In genomic region chr4:64883087-64883926, GRCh38 we compare ENCODE assay signal across 24 cellular contexts.
DNase-seq lines count a peak whose midpoint lies in the region; ATAC-seq, FAIRE-seq and TF ChIP-seq lines count a peak whose summit lies in the region.
"Had no signal": no experiment of that assay in that cellular context is flagged by ENCODE, and none has a peak within 500 bp of the region (broad histone marks: within the 10 kb centered on the region; RNA-seq: fewer than 3 reads in every experiment).

No MANE protein-coding gene starts in this region.

- no peak overlapping the region for H3K27ac ChIP-seq in GM12878 (ENCODE audit: control insufficient read depth, insufficient read depth)
- H3K27ac ChIP-seq: heart right ventricle, left ventricle myocardium inferior, PC-9 had no signal

- H3K36me3 ChIP-seq in GM12878 (ENCODE audit: control insufficient read depth in 2 of 2, insufficient read depth in 2 of 2, low read length in 1 of 2) = no peaks in the 10 kb centered on the region
- H3K36me3 ChIP-seq: heart right ventricle, left ventricle myocardium inferior had no signal

- no peaks in the 10 kb centered on the region for H3K27me3 Mint-ChIP-seq in natural killer cell (ENCODE audit: low read depth in 2 of 2)

- no peaks in the 10 kb centered on the region for H4K20me1 ChIP-seq in GM12878 (ENCODE audit: control insufficient read depth, insufficient read depth)

- TF ChIP-seq EP300 in GM12878 (IDR thresholded peaks at IDR 0.05; ENCODE audit: borderline replicate concordance in 1 of 2, control insufficient read depth in 1 of 2, low read depth in 2 of 2, low read length in 2 of 2) = no peak

- TF ChIP-seq RAD21 in GM12878 (IDR thresholded peaks at IDR 0.05; ENCODE audit: insufficient read depth, low read depth, low read length) = no peak

- SMC1A ChIA-PET in GM12878 (lab: Charles Lee; ENCODE audit: uncharacterized antibody, unreplicated experiment) = no interaction called here

- no peaks in the 10 kb centered on the region for H3K4me1 Mint-ChIP-seq in natural killer cell

- no TSS peak for BruUV-seq in GM12878 (replicated peaks; lab: Mats Ljungman, UMichigan)

- no peaks in the 10 kb centered on the region for H3K79me2 ChIP-seq in GM12878 (ENCODE audit: control insufficient read depth, insufficient read depth, low read length)

- no peaks in the 10 kb centered on the region for H3K27me3 ChIP-seq in GM12878 (replicated peaks in 1 of 2; ENCODE audit: control insufficient read depth in 2 of 2, insufficient read depth in 2 of 2, low read length in 1 of 2)
- H3K27me3 ChIP-seq: heart right ventricle had no signal

- 25% methylated on average over 6 of the region's 6 CpGs for WGBS in GM12878 (ENCODE audit: insufficient coverage, insufficient replicate concordance, low lambda C conversion rate, missing lambda C conversion rate)

- peaks cover 6% of the 10 kb centered on the region for H3K36me3 Mint-ChIP-seq in natural killer cell
- H3K36me3 Mint-ChIP-seq: CD8-positive, alpha-beta T cell had no signal

- no peaks in the 10 kb centered on the region for H3K9me3 ChIP-seq in GM12878 (replicated peaks; ENCODE audit: control insufficient read depth, insufficient read depth, low read length)
- H3K9me3 ChIP-seq: left ventricle myocardium inferior had no signal

- H3K4me3 Mint-ChIP-seq in natural killer cell = no peak overlapping the region
- H3K4me3 Mint-ChIP-seq: CD8-positive, alpha-beta T cell had no signal

- TF ChIP-seq CTCF in GM12878 (IDR thresholded peaks at IDR 0.05 in 2 of 3, conservative IDR thresholded peaks at IDR 0.05 in 1 of 3; ENCODE audit: control insufficient read depth in 2 of 3, extremely low read depth in 1 of 3, insufficient read depth in 1 of 3, low read depth in 3 of 3, low read length in 3 of 3) (no peak), natural killer cell (IDR thresholded peaks at IDR 0.05) (no peak)

- CTCF ChIA-PET in GM12878 (lab: Yijun Ruan, JAX) = no interaction called here

- H3K4me3 ChIP-seq in GM12878 = no peak overlapping the region
- H3K4me3 ChIP-seq: heart right ventricle, left ventricle myocardium inferior, PC-9, smooth muscle cell had no signal

- no peak overlapping the region for H3K4me2 ChIP-seq in GM12878 (ENCODE audit: control insufficient read depth, insufficient read depth)
- H3K4me2 ChIP-seq: PC-9, smooth muscle cell had no signal

- RAD21 ChIA-PET in GM12878 (lab: Charles Lee; ENCODE audit: unreplicated experiment) = no interaction called here

- intact Hi-C loops in GM12878 (cut with micrococcal nuclease; ENCODE audit: unreplicated experiment) = no loop called here
- intact Hi-C loops in natural killer cell (cut with micrococcal nuclease) = no loop called here

- no peak overlapping the region for H3K27ac Mint-ChIP-seq in natural killer cell
- H3K27ac Mint-ChIP-seq: CD8-positive, alpha-beta T cell had no signal

- TF ChIP-seq POLR2A in GM12878 (IDR thresholded peaks at IDR 0.05; ENCODE audit: low read depth, low read length) = no peak

- DNase-seq in NCI-H82 (lab: John Stamatoyannopoulos, UW) (peak; percentile 22), NCI-H82 treated with DMSO at 0.1 percent for 48 hours (lab: John Stamatoyannopoulos, UW; ENCODE audit: unreplicated experiment) (no peak), NCI-H526 treated with DMSO at 0.1 percent for 48 hours (lab: John Stamatoyannopoulos, UW) (peak; percentile 27), GM12878 (ENCODE audit: low read depth, low spot score) (no peak), natural killer cell (no peak), SW 1271 (lab: John Stamatoyannopoulos, UW) (no peak)
- DNase-seq: 8988T; activated gamma-delta T cell treated with Interleukin-2 at 50 U/mL for 16 hours; activated T-cell treated with anti-CD3 and anti-CD28 coated beads for 4 hours; amniotic stem cell; CD8-positive, alpha-beta T cell; effector CD8-positive, alpha-beta T cell; H7; heart right ventricle; left ventricle myocardium inferior; NCI-H2081; PC-9; Right ventricle myocardium superior; stimulated activated CD4-positive, alpha-beta T cell treated with anti-CD3 and anti-CD28 coated beads, Interleukin-2, amount 100 ng/mL, for 24 hours had no signal

- no peak overlapping the region for H2AFZ ChIP-seq in GM12878 (ENCODE audit: control insufficient read depth, low read depth, low read length)
- H2AFZ ChIP-seq: PC-9 had no signal

- no peak overlapping the region for H3K9ac ChIP-seq in GM12878 (ENCODE audit: control insufficient read depth, insufficient read depth, low read length)

- POLR2A ChIA-PET in GM12878 (lab: Charles Lee) = no interaction called here

- ATAC-seq in GM18867 (IDR thresholded peaks at IDR 0.05; ENCODE audit: unreplicated experiment) = peak; percentile 45
- ATAC-seq in GM12878 = peak; percentile 74
- ATAC-seq in HG02870 (IDR thresholded peaks at IDR 0.05; ENCODE audit: unreplicated experiment) = no peak
- no peak for ATAC-seq in natural killer cell
- ATAC-seq: CD8-positive, alpha-beta T cell; heart right ventricle had no signal

- peaks cover 9 to 19% of the 10 kb centered on the region in 2 donors for H3K9me3 Mint-ChIP-seq in natural killer cell

- in situ Hi-C loops in GM12878 (cut with MboI) = no loop called here

- no peaks in the 10 kb centered on the region for H3K4me1 ChIP-seq in GM12878 (ENCODE audit: control insufficient read depth, insufficient read depth, low read length)
- H3K4me1 ChIP-seq: heart right ventricle, left ventricle myocardium inferior had no signal

- FAIRE-seq in GM12878 (lab: Jason Lieb, UNC) = no peak
- FAIRE-seq: bronchial epithelial cell, colon had no signal

TF ChIP-seq in GM12878, 131 proteins besides CTCF, POLR2A, EP300 and RAD21:
- no peak for TF ChIP-seq NFYA (IDR thresholded peaks at IDR 0.05; ENCODE audit: borderline replicate concordance, low read depth, low read length)
- no peak for TF ChIP-seq ZNF622 (IDR thresholded peaks at IDR 0.05)
- TF ChIP-seq MTA2 (IDR thresholded peaks at IDR 0.05; ENCODE audit: low read depth) = peak; percentile 33; the same call in 1 of the 2 replicates
- no peak for TF ChIP-seq NR2F1 (conservative IDR thresholded peaks at IDR 0.05)
- TF ChIP-seq RAD51 (IDR thresholded peaks at IDR 0.05) = no peak
- no peak for TF ChIP-seq SMC3 (IDR thresholded peaks at IDR 0.05; ENCODE audit: borderline replicate concordance, low read length)
- no peak for TF ChIP-seq POU2F2 (IDR thresholded peaks at IDR 0.05; ENCODE audit: borderline replicate concordance, low read depth, low read length)

Comparison
In these comparisons a context has a peak if more than half of its experiments do, and no peak if none do; other contexts are left out.
1. DNase-seq: peak in NCI-H82 (single experiment) and NCI-H526 treated with DMSO at 0.1 percent for 48 hours (single experiment); none in NCI-H82 treated with DMSO at 0.1 percent for 48 hours (single experiment), GM12878 (single experiment), natural killer cell (single experiment) and SW 1271 (0 of 2).
2. ATAC-seq: peak in GM18867 (single experiment) and GM12878 (single experiment); none in HG02870 (single experiment) and natural killer cell (0 of 3).